Comparison of ENCODE assay signal across 8 cellular contexts in genomic region chr17:18625509-18626104, GRCh38. TPM values are rescaled to one million over a fixed set of nuclear protein-coding genes. Genes with fewer than 3 reads are reported as not detected.
DNase-seq lines count a peak whose midpoint lies in the region; ATAC-seq, FAIRE-seq and TF ChIP-seq lines count a peak whose summit lies in the region.
"Not testable (repeated sequence)": the region's sequence is repeated elsewhere in the genome, so short reads cannot be mapped to it uniquely, and the experiment has no call there.

No MANE protein-coding gene starts in this region.

- H3K9me2 ChIP-seq in PC-9 (ENCODE audit: insufficient read depth) = not testable (repeated sequence)

- not testable (repeated sequence) for TF ChIP-seq EP300 in H1 (IDR thresholded peaks at IDR 0.05; ENCODE audit: borderline replicate concordance in 1 of 2, low read depth in 2 of 2, low read length in 2 of 2)

- not testable (repeated sequence) for H3K18ac ChIP-seq in H1 (ENCODE audit: extremely low read depth, low read length)

- FAIRE-seq in HTR-8/SVneo (lab: Jason Lieb, UNC) = peak; percentile 93
- not testable (repeated sequence) for FAIRE-seq in H1 (lab: Jason Lieb, UNC)

- H3K23me2 ChIP-seq in H1 (ENCODE audit: low read depth, low read length) = not testable (repeated sequence)

- not testable (repeated sequence) for H3K9me3 ChIP-seq in BE2C; PC-9 (ENCODE audit: insufficient read depth, low read depth)
- peaks cover 13 to 16% of the 10 kb centered on the region in 2 experiments; a peak in 3 of 4 replicates for H3K9me3 ChIP-seq in H1 (ENCODE audit: insufficient read depth in 2 of 2, low read depth in 1 of 2, low read length in 1 of 2)

- H3K4me2 ChIP-seq in PC-9 = peak overlapping the region; percentile 66
- not testable (repeated sequence) for H3K4me2 ChIP-seq in H1 (ENCODE audit: insufficient read depth in 1 of 2, low read depth in 2 of 2, low read length in 2 of 2)

- H2AK5ac ChIP-seq in H1 (ENCODE audit: low read depth, low read length) = not testable (repeated sequence)

- not testable (repeated sequence) for H4K8ac ChIP-seq in H1 (ENCODE audit: extremely low read depth, insufficient read depth, low read length)

- not testable (repeated sequence) for H3F3A ChIP-seq in PC-9 (ENCODE audit: insufficient read depth, low read depth)

- not testable (repeated sequence) for BruUV-seq in PC-9 (replicated peaks; lab: Mats Ljungman, UMichigan)

- H4K20me1 ChIP-seq in PC-9 (ENCODE audit: insufficient read depth); H1 (replicated peaks in 1 of 2; ENCODE audit: control insufficient read depth in 1 of 2, insufficient read depth in 2 of 2, low read length in 2 of 2): not testable (repeated sequence)

- H3K79me1 ChIP-seq in H1 (ENCODE audit: low read depth, low read length) = not testable (repeated sequence)

- not testable (repeated sequence) for H3K14ac ChIP-seq in H1 (ENCODE audit: insufficient read length)

- not testable (repeated sequence) for H3K4ac ChIP-seq in H1 (replicated peaks; ENCODE audit: insufficient read length, low read depth, low read length)

- TF ChIP-seq RAD21 in H1 (IDR thresholded peaks at IDR 0.05 in 1 of 2, conservative IDR thresholded peaks at IDR 0.05 in 1 of 2; ENCODE audit: low read depth in 2 of 2, low read length in 2 of 2) = peak; percentile 78 to 79

- H2BK15ac ChIP-seq in H1 (ENCODE audit: low read length) = not testable (repeated sequence)

- peak overlapping the region; percentile 50 for H3K4me3 ChIP-seq in BE2C (ENCODE audit: low read depth, low read length)
- peak overlapping the region; percentile 54; the same call in 1 of the 2 replicates for H3K4me3 ChIP-seq in PC-9
- H3K4me3 ChIP-seq in H1 (ENCODE audit: extremely low read depth in 1 of 4, insufficient read depth in 2 of 4, low read depth in 3 of 4, low read length in 4 of 4) = not testable (repeated sequence)

- H3K4me1 ChIP-seq in BE2C; PC-9 (replicated peaks; ENCODE audit: insufficient read depth); H1 (replicated peaks in 1 of 4; ENCODE audit: control insufficient read depth in 3 of 4, insufficient read depth in 4 of 4, low read length in 3 of 4): not testable (repeated sequence)

- H3K79me2 ChIP-seq in PC-9 (ENCODE audit: low read depth); H1 (ENCODE audit: control insufficient read depth in 1 of 2, insufficient read depth in 2 of 2, low read length in 2 of 2): not testable (repeated sequence)

- not testable (repeated sequence) for H3K36me3 ChIP-seq in BE2C; PC-9 (ENCODE audit: low read depth); H1 (ENCODE audit: control insufficient read depth in 2 of 4, insufficient read depth in 4 of 4, low read length in 3 of 4)

- H2BK120ac ChIP-seq in H1 (replicated peaks; ENCODE audit: low read depth, low read length) = not testable (repeated sequence)

- H3K23ac ChIP-seq in H1 (ENCODE audit: insufficient read length) = not testable (repeated sequence)

- peak overlapping the region; percentile 71 for H2AFZ ChIP-seq in PC-9
- peak overlapping the region; percentile 49; the same call in 1 of the 2 replicates for H2AFZ ChIP-seq in H1 (ENCODE audit: low read length)

- WGBS in H1 (ENCODE audit: extremely low coverage in 1 of 2, insufficient coverage in 1 of 2, insufficient read length in 1 of 2, insufficient replicate concordance in 2 of 2, low coverage in 1 of 2, low lambda C conversion rate in 2 of 2, missing lambda C conversion rate in 1 of 2), 2 experiments = 55% methylated on average over 19 of the region's 22 CpGs; no CpG with 5 or more reads in 1 of the 2 experiments

- not testable (repeated sequence) for H3K56ac ChIP-seq in H1 (replicated peaks; ENCODE audit: insufficient read length, low read depth, low read length)

- H4K5ac ChIP-seq in H1 (ENCODE audit: insufficient read length, low read depth, low read length) = not testable (repeated sequence)

- intact Hi-C loops in PC-9 (cut with micrococcal nuclease; ENCODE audit: unreplicated experiment) = not testable (repeated sequence)

- not testable (repeated sequence) for H3K27ac ChIP-seq in PC-9; H1 (ENCODE audit: low read depth, low read length)

- not testable (repeated sequence) for H4K91ac ChIP-seq in H1 (replicated peaks; ENCODE audit: insufficient read length, low read length)

- not testable (repeated sequence) for H2BK20ac ChIP-seq in H1 (ENCODE audit: low read length)

- peak; percentile 61 for ATAC-seq in GM19463 (IDR thresholded peaks at IDR 0.05; ENCODE audit: unreplicated experiment)

- not testable (repeated sequence) for H3K27me3 ChIP-seq in BE2C; PC-9 (ENCODE audit: insufficient read depth, low read depth); H1 (replicated peaks in 1 of 4; ENCODE audit: control insufficient read depth in 3 of 4, extremely low read depth in 1 of 4, insufficient read depth in 3 of 4, low read length in 3 of 4)

- peak; percentile 89 for DNase-seq in BE2C
- DNase-seq in HTR-8/SVneo (ENCODE audit: insufficient read length, low spot score) = peak; percentile 57
- DNase-seq in PC-9 = peak; percentile 61 to 98
- DNase-seq in activated T-cell treated with anti-CD3 and anti-CD28 coated beads for 1 hour (ENCODE audit: low read depth) = peak; percentile 94
- DNase-seq in H1 (ENCODE audit: low read depth in 1 of 2, low spot score in 2 of 2) = peak; percentile 62 to 95
- DNase-seq in lung microvascular endothelial cell (ENCODE audit: low read depth in 2 of 2) = peak; percentile 77 to 80
- peak; percentile 92 for DNase-seq in stimulated activated CD4-positive, alpha-beta T cell treated with anti-CD3 and anti-CD28 coated beads, Interleukin-2, amount 100 ng/mL, for 4 hours (ENCODE audit: low read depth)

- POLR2A ChIA-PET in PC-9 (lab: Charles Lee; ENCODE audit: unreplicated experiment); H1 (lab: Charles Lee; ENCODE audit: partially characterized antibody): not testable (repeated sequence)

- CTCF ChIA-PET in PC-9 (lab: Charles Lee) = interaction anchor here (0.6 to 1.0 kb wide), 6 partner anchors 57 to 491 kb away, joined by 3 to 4 read pairs (median 3); no protein-coding TSS in a partner anchor
- CTCF ChIA-PET in H1 (lab: Charles Lee; ENCODE audit: partially characterized antibody) = interaction anchor here (0.9 to 1.7 kb wide), 8 partner anchors 147 to 394 kb away, joined by 3 to 5 read pairs (median 3); no protein-coding TSS in a partner anchor

- H2BK5ac ChIP-seq in H1 (ENCODE audit: low read depth, low read length) = not testable (repeated sequence)

- not testable (repeated sequence) for TF ChIP-seq POLR2A in H1 (IDR thresholded peaks at IDR 0.05; ENCODE audit: control extremely low read depth in 1 of 2, low read depth in 2 of 2, low read length in 2 of 2)

- TF ChIP-seq CTCF in BE2C (IDR thresholded peaks at IDR 0.05; ENCODE audit: low read depth, low read length) (peak; percentile 86), PC-9 (conservative IDR thresholded peaks at IDR 0.05) (peak; percentile 100), H1 (IDR thresholded peaks at IDR 0.05; ENCODE audit: control extremely low read depth in 1 of 3, insufficient read depth in 1 of 3, low read depth in 1 of 3, low read length in 3 of 3) (peak; percentile 66 to 97 (median 86))

- H3K9ac ChIP-seq in H1 (replicated peaks in 1 of 4; ENCODE audit: extremely low read depth in 1 of 4, low read depth in 3 of 4, low read length in 3 of 4) = not testable (repeated sequence)

- H2BK12ac ChIP-seq in H1 (ENCODE audit: low read depth, low read length) = not testable (repeated sequence)

TF ChIP-seq in H1, 55 proteins besides CTCF, POLR2A, EP300 and RAD21:
- peak; percentile 77 for TF ChIP-seq CREB1 (IDR thresholded peaks at IDR 0.05)
- TF ChIP-seq JUND (IDR thresholded peaks at IDR 0.05; ENCODE audit: low read length) = peak; percentile 54; the same call in 1 of the 2 replicates
- TF ChIP-seq ATF3 (IDR thresholded peaks at IDR 0.05; ENCODE audit: insufficient read depth, low read depth, low read length) = peak; percentile 72; the same call in 1 of the 2 replicates

RNA-seq across cellular contexts. Expression of gene TBC1D28, which starts 18.6 kb away (rescaled TPM):
- polyA plus RNA-seq in BE2C (2012; ENCODE audit: insufficient read depth, insufficient read length, low read depth) = not detected
- not detected in 2 replicates for total RNA-seq in PC-9 (2021)
- not detected in 2 replicates for total RNA-seq in H1 (2021; fragmentation: NEBNext Ultra II Directional; extraction: Animal tissue kit (Norgen Biotek cat#: 25700))
- 0.09 TPM in 1 of 2 replicates, not detected in the other for polyA plus RNA-seq in H1 (2011; rRNA removed)
- polyA plus RNA-seq in H1 (2011; cell fraction: cytosol; rRNA removed) = not detected
- 0.83 TPM for polyA plus RNA-seq in H1 (2011; cell fraction: nucleus; rRNA removed)
- polyA plus RNA-seq in H1 (2012, experiment 1 of 2) = 0.09 TPM in 1 of 4 replicates, not detected in the others
- not detected for polyA plus RNA-seq in H1 (2012, experiment 2 of 2)
- not detected for polyA plus RNA-seq in H1 (2013, experiment 1 of 2)
- polyA plus RNA-seq in H1 (2013, experiment 2 of 2) = 0.02 TPM
- not detected in 2 replicates for polyA minus RNA-seq in H1 (2011; rRNA and poly(A)+ RNA removed)
- not detected for polyA minus RNA-seq in H1 (2011; cell fraction: cytosol; rRNA and poly(A)+ RNA removed)
- polyA minus RNA-seq in H1 (2011; cell fraction: nucleus; rRNA and poly(A)+ RNA removed) = not detected
- not detected in 2 replicates for total RNA-seq in lung microvascular endothelial cell

RNA-seq across cellular contexts. Expression of gene FOXO3B, which starts 56.5 kb away (rescaled TPM):
- 2.0 TPM for polyA plus RNA-seq in BE2C (2012; ENCODE audit: insufficient read depth, insufficient read length, low read depth)
- 6.2 and 8.3 TPM in 2 replicates for total RNA-seq in PC-9 (2021)
- 12.4 and 13.3 TPM in 2 replicates for total RNA-seq in H1 (2021; fragmentation: NEBNext Ultra II Directional; extraction: Animal tissue kit (Norgen Biotek cat#: 25700))
- polyA plus RNA-seq in H1 (2011; rRNA removed) = 13.7 and 19.8 TPM in 2 replicates
- polyA plus RNA-seq in H1 (2011; cell fraction: cytosol; rRNA removed) = 10.1 TPM
- polyA plus RNA-seq in H1 (2011; cell fraction: nucleus; rRNA removed) = 22.9 TPM
- polyA plus RNA-seq in H1 (2012, experiment 1 of 2) = 4.3 to 6.9 TPM (median 6.3 TPM) in 4 replicates
- polyA plus RNA-seq in H1 (2012, experiment 2 of 2) = 0.72 TPM
- 6.6 TPM for polyA plus RNA-seq in H1 (2013, experiment 1 of 2)
- 6.2 TPM for polyA plus RNA-seq in H1 (2013, experiment 2 of 2)
- polyA minus RNA-seq in H1 (2011; rRNA and poly(A)+ RNA removed) = 32.5 and 39.3 TPM in 2 replicates
- 14.6 TPM for polyA minus RNA-seq in H1 (2011; cell fraction: cytosol; rRNA and poly(A)+ RNA removed)
- 40.3 TPM for polyA minus RNA-seq in H1 (2011; cell fraction: nucleus; rRNA and poly(A)+ RNA removed)
- 1.4 and 1.5 TPM in 2 replicates for total RNA-seq in lung microvascular endothelial cell
